In the genomic region with DNA sequence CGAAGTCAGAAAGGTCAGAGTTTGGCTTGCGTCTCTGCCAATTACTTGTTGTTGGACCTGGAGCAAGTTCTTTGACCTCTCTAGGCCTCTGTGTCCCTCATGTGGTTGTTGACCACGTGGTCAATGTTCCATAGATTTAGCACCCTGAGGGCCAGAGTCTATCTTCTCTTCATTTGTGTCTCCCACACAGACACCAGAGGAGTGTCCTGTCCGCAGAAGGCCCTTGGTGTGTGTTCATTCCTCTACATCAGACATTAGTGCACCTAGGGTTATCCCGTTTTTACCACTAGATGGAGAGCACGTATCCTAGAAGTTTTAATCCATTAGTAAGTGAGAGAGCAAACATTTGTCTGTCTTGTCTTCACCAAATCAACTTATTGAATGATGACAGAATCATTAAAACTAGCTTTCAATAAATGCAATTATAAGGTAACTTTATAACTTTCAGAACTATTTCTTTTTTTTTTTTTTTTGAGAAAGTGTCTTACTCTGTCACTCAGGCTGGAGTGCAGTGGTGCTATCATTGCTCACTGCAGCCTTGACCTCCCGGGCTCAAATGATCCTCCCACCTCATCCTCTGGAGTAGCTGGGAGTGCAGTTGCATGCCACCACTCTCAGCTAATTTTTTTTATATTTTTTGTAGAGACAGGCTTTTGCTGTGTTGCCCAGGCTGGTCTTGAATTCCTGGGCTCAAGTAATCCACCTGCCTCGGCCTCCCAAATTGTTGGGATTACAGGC, we compare ENCODE assay signal across 9 cellular contexts.
DNase-seq lines count a peak whose midpoint lies in the region; ATAC-seq, FAIRE-seq and TF ChIP-seq lines count a peak whose summit lies in the region.
"Had no signal": no experiment of that assay in that cellular context is flagged by ENCODE, and none has a peak within 500 bp of the region (broad histone marks: within the 10 kb centered on the region; RNA-seq: fewer than 3 reads in every experiment).

No MANE protein-coding gene starts in this region.

- no peaks in the 10 kb centered on the region for H4K20me1 ChIP-seq in astrocyte (ENCODE audit: insufficient read depth, low read length)

- TF ChIP-seq POLR2A in GM12892 (IDR thresholded peaks at IDR 0.05; ENCODE audit: low read depth, low read length), result no peak

- FAIRE-seq in HTR-8/SVneo (lab: Jason Lieb, UNC) (peak; percentile 28), astrocyte (lab: Jason Lieb, UNC) (peak; percentile 56), GM12892 (lab: Jason Lieb, UNC) (no peak)
- FAIRE-seq: endometrium had no signal

- peaks cover 8% of the 10 kb centered on the region for H3K9me3 Mint-ChIP-seq in astrocyte (ENCODE audit: unreplicated experiment)

- H3K36me3 ChIP-seq in BE2C, result no peaks in the 10 kb centered on the region
- H3K36me3 ChIP-seq in astrocyte (ENCODE audit: insufficient read depth, low read length), result no peaks in the 10 kb centered on the region

- H3K9ac ChIP-seq in astrocyte (ENCODE audit: low read length), result no peak overlapping the region

- no peak overlapping the region for H3K4me2 ChIP-seq in astrocyte (ENCODE audit: low read length)

- H3K4me1 ChIP-seq in BE2C, result no peaks in the 10 kb centered on the region
- H3K4me1 ChIP-seq in astrocyte (ENCODE audit: insufficient read depth, low read length), result no peaks in the 10 kb centered on the region

- H3K9me3 ChIP-seq in BE2C, result no peaks in the 10 kb centered on the region
- no peaks in the 10 kb centered on the region for H3K9me3 ChIP-seq in astrocyte (ENCODE audit: insufficient read depth, low read depth, low read length)

- H3K27ac ChIP-seq in astrocyte (ENCODE audit: low read depth, low read length), result no peak overlapping the region

- H3K27me3 ChIP-seq in BE2C, result no peaks in the 10 kb centered on the region
- H3K27me3 ChIP-seq in astrocyte (ENCODE audit: insufficient read depth, low read length), result no peaks in the 10 kb centered on the region

- ATAC-seq in GM18873 (IDR thresholded peaks at IDR 0.05; ENCODE audit: low FRiP score, unreplicated experiment), result no peak

- no peak for DNase-seq in BE2C
- peak; percentile 20 for DNase-seq in HTR-8/SVneo (ENCODE audit: insufficient read length, low spot score)
- no peak for DNase-seq in astrocyte (ENCODE audit: low read depth)
- peak; percentile 6 for DNase-seq in kidney glomerular epithelial cell (lab: John Stamatoyannopoulos, UW)
- no peak for DNase-seq in GM12892 (ENCODE audit: insufficient read length)
- DNase-seq in stimulated activated CD8-positive, alpha-beta memory T cell treated with anti-CD3 and anti-CD28 coated beads, Interleukin-4, amount 100 ng/mL, for 48 hours, result no peak
- no peak for DNase-seq in GF-D8 (lab: John Stamatoyannopoulos, UW)

- TF ChIP-seq CTCF in BE2C (IDR thresholded peaks at IDR 0.05; ENCODE audit: low read depth, low read length), result peak; percentile 71
- TF ChIP-seq CTCF in astrocyte (IDR thresholded peaks at IDR 0.05; ENCODE audit: insufficient read depth, low read depth, low read length), result peak; percentile 41

- no peak overlapping the region for H3K4me3 Mint-ChIP-seq in astrocyte (ENCODE audit: unreplicated experiment)

- H3K79me2 ChIP-seq in astrocyte (ENCODE audit: insufficient read depth, low read length), result no peaks in the 10 kb centered on the region

- no peaks in the 10 kb centered on the region for H3K4me1 Mint-ChIP-seq in astrocyte (ENCODE audit: low read depth, unreplicated experiment)

- no peaks in the 10 kb centered on the region for H3K27me3 Mint-ChIP-seq in astrocyte (ENCODE audit: low read depth, unreplicated experiment)

- no peak overlapping the region for H2AFZ ChIP-seq in astrocyte (ENCODE audit: low read depth, low read length)

- H3K4me3 ChIP-seq in BE2C (ENCODE audit: low read depth, low read length) (no peak overlapping the region), astrocyte (ENCODE audit: insufficient read depth, low read depth, low read length) (no peak overlapping the region)

- H3K36me3 Mint-ChIP-seq in astrocyte (ENCODE audit: low read depth, unreplicated experiment), result peaks cover 3% of the 10 kb centered on the region

- H3K27ac Mint-ChIP-seq in astrocyte (ENCODE audit: unreplicated experiment), result no peak overlapping the region

Comparison
In these comparisons a context has a peak if more than half of its experiments do, and no peak if none do; other contexts are left out.
1. DNase-seq: peak in HTR-8/SVneo (single experiment) and kidney glomerular epithelial cell (single experiment); none in BE2C (single experiment), astrocyte (single experiment), GM12892 (single experiment), stimulated activated CD8-positive, alpha-beta memory T cell treated with anti-CD3 and anti-CD28 coated beads, Interleukin-4, amount 100 ng/mL, for 48 hours (single experiment) and GF-D8 (single experiment).